Comparison of ENCODE assay signal across 16 cellular contexts in genomic region chr1:23594149-23594917, GRCh38. TPM values are rescaled to one million over a fixed set of nuclear protein-coding genes. Genes with fewer than 3 reads are reported as not detected.
DNase-seq lines count a peak whose midpoint lies in the region; ATAC-seq, FAIRE-seq and TF ChIP-seq lines count a peak whose summit lies in the region.
"Had no signal": no experiment of that assay in that cellular context is flagged by ENCODE, and none has a peak within 500 bp of the region (broad histone marks: within the 10 kb centered on the region; RNA-seq: fewer than 3 reads in every experiment).

No MANE protein-coding gene starts in this region.

- no peak overlapping the region for H3K4me3 Mint-ChIP-seq in activated T-helper 1 cell treated with anti-CD3 and anti-CD28 coated beads, Interleukin-12 subunit alpha, Interleukin-12 subunit beta, Interleukin-2, Interleukin-4 antibody, amounts not matched to agents 30 ng/mL and 10 ng/mL and 1 ng/mL, durations not matched to agents 14 hours and 24 hours and 36 hours
- peak overlapping the region in 7 of 8 donors; percentile 31 to 85 (median 70) for H3K4me3 Mint-ChIP-seq in naive B cell
- H3K4me3 Mint-ChIP-seq: dendritic cell treated with granulocyte-macrophage colony-stimulating factor and Interleukin-4, amounts not matched to agents 40 ng/mL and 50 ng/mL, for 4 days had no signal

- H3K27ac ChIP-seq in BLaER1 treated with 17β-estradiol and CSF1 and Interleukin-3, amounts not matched to agents 10 nM and 100 nM = peak overlapping the region; percentile 4 to 93 (median 79); a peak in 21 of 22 replicates
- no peak overlapping the region for H3K27ac ChIP-seq in HCT116 (ENCODE audit: low read depth, low read length)
- H3K27ac ChIP-seq: parathyroid adenoma had no signal

- peaks cover 99 to 100% (median 100%) of the 10 kb centered on the region in 10 experiments for H3K4me1 ChIP-seq in BLaER1 treated with 17β-estradiol and CSF1 and Interleukin-3, amounts not matched to agents 10 nM and 100 nM
- peaks cover 17 to 40% of the 10 kb centered on the region in 2 experiments for H3K4me1 ChIP-seq in HCT116 (ENCODE audit: control insufficient read depth in 1 of 2, insufficient read depth in 2 of 2, low read length in 2 of 2)
- H3K4me1 ChIP-seq: parathyroid adenoma had no signal

- no peaks in the 10 kb centered on the region for H3K9me3 Mint-ChIP-seq in activated T-helper 1 cell treated with anti-CD3 and anti-CD28 coated beads, Interleukin-12 subunit alpha, Interleukin-12 subunit beta, Interleukin-2, Interleukin-4 antibody, amounts not matched to agents 30 ng/mL and 10 ng/mL and 1 ng/mL, durations not matched to agents 14 hours and 24 hours and 36 hours
- H3K9me3 Mint-ChIP-seq in naive B cell = no peaks in the 10 kb centered on the region
- H3K9me3 Mint-ChIP-seq: dendritic cell treated with granulocyte-macrophage colony-stimulating factor and Interleukin-4, amounts not matched to agents 40 ng/mL and 50 ng/mL, for 4 days had no signal

- ATAC-seq in HCT116 (no peak), naive B cell (ENCODE audit: low read depth in 2 of 2) (no peak), GM21737 (IDR thresholded peaks at IDR 0.05; ENCODE audit: unreplicated experiment) (no peak)

- peaks cover 59% of the 10 kb centered on the region for H3K4me1 Mint-ChIP-seq in activated T-helper 1 cell treated with anti-CD3 and anti-CD28 coated beads, Interleukin-12 subunit alpha, Interleukin-12 subunit beta, Interleukin-2, Interleukin-4 antibody, amounts not matched to agents 30 ng/mL and 10 ng/mL and 1 ng/mL, durations not matched to agents 14 hours and 24 hours and 36 hours (ENCODE audit: low read depth)
- H3K4me1 Mint-ChIP-seq in naive B cell = peaks cover 82 to 98% (median 91%) of the 10 kb centered on the region in 3 donors

- POLR2A ChIA-PET in HCT116 (lab: Charles Lee) = interaction anchor here (1.4 kb wide), 1 partner anchor 36 kb away, joined by 7 read pairs; the partner anchor contains the start of gene ID3

- H3K4me2 ChIP-seq in BLaER1 treated with 17β-estradiol and CSF1 and Interleukin-3, amounts not matched to agents 10 nM and 100 nM = peak overlapping the region; percentile 78 to 99 (median 87)
- H3K4me2 ChIP-seq in HCT116 (ENCODE audit: low read length) = peak overlapping the region; percentile 70

- FAIRE-seq in RCC 7860 (lab: Jason Lieb, UNC) = no peak
- FAIRE-seq: TTC549 had no signal

- no peaks in the 10 kb centered on the region for H4K20me1 ChIP-seq in BLaER1 treated with 17β-estradiol and CSF1 and Interleukin-3, amounts not matched to agents 10 nM and 100 nM
- no peaks in the 10 kb centered on the region for H4K20me1 ChIP-seq in HCT116 (ENCODE audit: insufficient read depth)

- no peaks in the 10 kb centered on the region for H3K36me3 Mint-ChIP-seq in activated T-helper 1 cell treated with anti-CD3 and anti-CD28 coated beads, Interleukin-12 subunit alpha, Interleukin-12 subunit beta, Interleukin-2, Interleukin-4 antibody, amounts not matched to agents 30 ng/mL and 10 ng/mL and 1 ng/mL, durations not matched to agents 14 hours and 24 hours and 36 hours (ENCODE audit: low read depth)
- H3K36me3 Mint-ChIP-seq in naive B cell = no peaks in the 10 kb centered on the region

- DNase-seq in HCT116 (ENCODE audit: low read depth, low spot score) (no peak), naive B cell (no peak), RCC 7860 (ENCODE audit: low spot score) (no peak), NCI-H69 (lab: John Stamatoyannopoulos, UW) (no peak), iPS-NIHi7 (ENCODE audit: extremely low spot score) (no peak)
- DNase-seq in activated T-helper 1 cell treated with anti-CD3 and anti-CD28 coated beads, Interleukin-12 subunit alpha, Interleukin-12 subunit beta, Interleukin-2, Interleukin-4 antibody, amounts not matched to agents 30 ng/mL and 10 ng/mL and 1 ng/mL, durations not matched to agents 14 hours and 24 hours and 36 hours (ENCODE audit: low spot score) = no peak
- DNase-seq: amniotic stem cell, EL, SIG-M5 had no signal

- peak overlapping the region in 10 of 11 experiments; percentile 8 to 82 (median 62); a peak in 19 of 22 replicates for H3K9ac ChIP-seq in BLaER1 treated with 17β-estradiol and CSF1 and Interleukin-3, amounts not matched to agents 10 nM and 100 nM
- H3K9ac ChIP-seq in HCT116 (ENCODE audit: low read length) = no peak overlapping the region
- H3K9ac ChIP-seq: parathyroid adenoma had no signal

- H3K9me3 ChIP-seq in BLaER1 treated with 17β-estradiol and CSF1 and Interleukin-3, amounts not matched to agents 10 nM and 100 nM (replicated peaks in 1 of 11) = no peaks in the 10 kb centered on the region
- H3K9me3 ChIP-seq in HCT116 (ENCODE audit: control insufficient read depth in 1 of 2, insufficient read depth in 1 of 2, low read depth in 1 of 2, low read length in 2 of 2) = no peaks in the 10 kb centered on the region
- H3K9me3 ChIP-seq: vagina had no signal

- CTCF ChIA-PET in HCT116 (lab: Charles Lee) = interaction anchor here (1.1 to 1.9 kb wide), 2 partner anchors 41 to 43 kb away, joined by 3 to 4 read pairs; no protein-coding TSS in a partner anchor

- RAD21 ChIA-PET in HCT116 (lab: Charles Lee; ENCODE audit: low non-redundant PET in 1 of 2, low total read pairs in 2 of 2, uncharacterized antibody in 2 of 2, unreplicated experiment in 2 of 2) = no interaction called here

- no peaks in the 10 kb centered on the region for H3K27me3 ChIP-seq in BLaER1 treated with 17β-estradiol and CSF1 and Interleukin-3, amounts not matched to agents 10 nM and 100 nM
- H3K27me3 ChIP-seq in HCT116 (ENCODE audit: insufficient read depth, low read length) = no peaks in the 10 kb centered on the region
- H3K27me3 ChIP-seq: vagina had no signal

- H3K27me3 Mint-ChIP-seq in activated T-helper 1 cell treated with anti-CD3 and anti-CD28 coated beads, Interleukin-12 subunit alpha, Interleukin-12 subunit beta, Interleukin-2, Interleukin-4 antibody, amounts not matched to agents 30 ng/mL and 10 ng/mL and 1 ng/mL, durations not matched to agents 14 hours and 24 hours and 36 hours (ENCODE audit: insufficient read depth) = no peaks in the 10 kb centered on the region
- H3K27me3 Mint-ChIP-seq in naive B cell = no peaks in the 10 kb centered on the region

- no peaks in the 10 kb centered on the region for H3K9me2 ChIP-seq in HCT116 (ENCODE audit: insufficient read depth)

- intact Hi-C loops in HCT116 (cut with micrococcal nuclease) = no loop called here
- intact Hi-C loops in activated T-helper 1 cell treated with anti-CD3 and anti-CD28 coated beads, Interleukin-12 subunit alpha, Interleukin-12 subunit beta, Interleukin-2, Interleukin-4 antibody, amounts not matched to agents 30 ng/mL and 10 ng/mL and 1 ng/mL, durations not matched to agents 14 hours and 24 hours and 36 hours (cut with micrococcal nuclease) = loop anchor here (5.0 kb wide), 1 partner anchor 43 kb away; no protein-coding TSS in a partner anchor

- H3K4me3 ChIP-seq in BLaER1 treated with 17β-estradiol and CSF1 and Interleukin-3, amounts not matched to agents 10 nM and 100 nM = 0 out of 20 replicates have a peak overlapping the region, but pooled peaks of 1 of the 10 experiments have one; percentile 1
- H3K4me3 ChIP-seq in HCT116 (replicated peaks in 1 of 2; ENCODE audit: low read depth in 1 of 2, low read length in 2 of 2) = no peak overlapping the region
- H3K4me3 ChIP-seq: lung, vagina had no signal

- H2AFZ ChIP-seq in HCT116 (ENCODE audit: low read depth, low read length, poor library complexity, severe bottlenecking) = no peak overlapping the region
- H2AFZ ChIP-seq: parathyroid adenoma had no signal

- no peak for TF ChIP-seq CTCF in HCT116 (IDR thresholded peaks at IDR 0.05 in 2 of 3, conservative IDR thresholded peaks at IDR 0.05 in 1 of 3; ENCODE audit: borderline replicate concordance in 1 of 3, insufficient read depth in 1 of 3, low read depth in 2 of 3, low read length in 2 of 3)

- BruUV-seq in HCT116 (replicated peaks; lab: Mats Ljungman, UMichigan) = no TSS peak

- TF ChIP-seq RAD21 in HCT116 (IDR thresholded peaks at IDR 0.05; ENCODE audit: low read depth) = no peak

- H3K27ac Mint-ChIP-seq in activated T-helper 1 cell treated with anti-CD3 and anti-CD28 coated beads, Interleukin-12 subunit alpha, Interleukin-12 subunit beta, Interleukin-2, Interleukin-4 antibody, amounts not matched to agents 30 ng/mL and 10 ng/mL and 1 ng/mL, durations not matched to agents 14 hours and 24 hours and 36 hours = peak overlapping the region; percentile 29
- peak overlapping the region; percentile 33 to 92 (median 86) for H3K27ac Mint-ChIP-seq in naive B cell
- H3K27ac Mint-ChIP-seq: dendritic cell treated with granulocyte-macrophage colony-stimulating factor and Interleukin-4, amounts not matched to agents 40 ng/mL and 50 ng/mL, for 4 days had no signal

- no peak for TF ChIP-seq POLR2A in HCT116 (IDR thresholded peaks at IDR 0.05; ENCODE audit: borderline replicate concordance, extremely low read depth, insufficient read depth, insufficient read length)

- H3K36me3 ChIP-seq in BLaER1 treated with 17β-estradiol and CSF1 and Interleukin-3, amounts not matched to agents 10 nM and 100 nM = no peaks in the 10 kb centered on the region
- no peaks in the 10 kb centered on the region for H3K36me3 ChIP-seq in HCT116 (ENCODE audit: control insufficient read depth in 1 of 2, insufficient read depth in 2 of 2, low read length in 2 of 2)
- H3K36me3 ChIP-seq: vagina had no signal

- no peaks in the 10 kb centered on the region for H3K79me2 ChIP-seq in HCT116 (ENCODE audit: insufficient read depth, low read length)
- H3K79me2 ChIP-seq: parathyroid adenoma had no signal

TF ChIP-seq in HCT116, 20 proteins besides CTCF, POLR2A, EP300 and RAD21 (continues in another document):
- TF ChIP-seq EGR1 (IDR thresholded peaks at IDR 0.05; ENCODE audit: low read depth) (no peak), YY1 (IDR thresholded peaks at IDR 0.05; ENCODE audit: extremely low read depth, insufficient replicate concordance, low read depth, low read length) (no peak), SP1 (IDR thresholded peaks at IDR 0.05; ENCODE audit: low read depth) (no peak), ATF3 (IDR thresholded peaks at IDR 0.05) (no peak), ELF1 (IDR thresholded peaks at IDR 0.05; ENCODE audit: borderline replicate concordance, low read depth) (no peak), EZH2 (IDR thresholded peaks at IDR 0.05) (no peak), SIN3A (IDR thresholded peaks at IDR 0.05; ENCODE audit: low read depth) (no peak), ZFX (IDR thresholded peaks at IDR 0.05) (no peak)

RNA-seq across cellular contexts. Expression of gene ID3, which starts 35.0 kb away (rescaled TPM):
- 183 TPM for total RNA-seq in HCT116 (2021; ENCODE audit: unreplicated experiment)
- 116 and 167 TPM in 2 replicates for polyA plus RNA-seq in HCT116 (2012)
- 20.8 and 22.9 TPM in 2 replicates for total RNA-seq in activated T-helper 1 cell treated with anti-CD3 and anti-CD28 coated beads, Interleukin-12 subunit alpha, Interleukin-12 subunit beta, Interleukin-2, Interleukin-4 antibody, amounts not matched to agents 30 ng/mL and 10 ng/mL and 1 ng/mL, durations not matched to agents 14 hours and 24 hours and 36 hours
- 10 to 100 TPM; 23.9 to 52.0 (median 31.2) TPM for polyA plus RNA-seq in naive B cell (ENCODE audit: low read depth in 6 of 6)
